ENCODE assay signal across 12 cellular contexts in genomic region chr1:164767257-164768044, GRCh38.
DNase-seq lines count a peak whose midpoint lies in the region; ATAC-seq, FAIRE-seq and TF ChIP-seq lines count a peak whose summit lies in the region.
"Had no signal": no experiment of that assay in that cellular context is flagged by ENCODE, and none has a peak within 500 bp of the region (broad histone marks: within the 10 kb centered on the region; RNA-seq: fewer than 3 reads in every experiment).

No MANE protein-coding gene starts in this region.

- TF ChIP-seq POLR2A in adrenal gland (IDR thresholded peaks at IDR 0.05) (no peak), stomach (IDR thresholded peaks at IDR 0.05) (no peak)

- no peaks in the 10 kb centered on the region for H3K27me3 Mint-ChIP-seq in stimulated activated memory B cell treated with anti-CD40 and anti-IgM and Interleukin-4, amounts not matched to agents 10 μg/mL and 1 μg/mL and 100 μg/mL, for 72 hours
- H3K27me3 Mint-ChIP-seq: activated T-cell treated with anti-CD3 and anti-CD28 coated beads, Interleukin-2, amount 50 U/mL, for 24 hours had no signal

- no peak for TF ChIP-seq EP300 in stomach (IDR thresholded peaks at IDR 0.05)

- intact Hi-C loops in adrenal gland (cut with DNase I): no loop called here
- intact Hi-C loops in heart right ventricle (cut with DNase I): loop anchor here in 1 of 10 donors (5.0 kb wide), 1 partner anchor 130 kb away; no protein-coding TSS in a partner anchor
- intact Hi-C loops in stomach (cut with DNase I; ENCODE audit: low total_unique reads): no loop called here

- H3K27ac ChIP-seq in adrenal gland (peak overlapping the region in 3 of 5 donors; percentile 29 to 82 (median 72)), heart right ventricle (peak overlapping the region in 8 of 10 donors; percentile 4 to 63 (median 36)), stomach (peak overlapping the region in 4 of 5 donors; percentile 26 to 72 (median 58)), small intestine (ENCODE audit: low read depth in 1 of 2, low read length in 1 of 2) (peak overlapping the region in 1 of 2 donors; percentile 59)
- H3K27ac ChIP-seq: foreskin keratinocyte, neural progenitor cell had no signal

- H3K4me1 Mint-ChIP-seq in stimulated activated memory B cell treated with anti-CD40 and anti-IgM and Interleukin-4, amounts not matched to agents 10 μg/mL and 1 μg/mL and 100 μg/mL, for 72 hours: no peaks in the 10 kb centered on the region

- TF ChIP-seq CTCF in adrenal gland (IDR thresholded peaks at IDR 0.05) (no peak), heart right ventricle (IDR thresholded peaks at IDR 0.05) (no peak), stomach (IDR thresholded peaks at IDR 0.05) (no peak), BE2C (IDR thresholded peaks at IDR 0.05; ENCODE audit: low read depth, low read length) (no peak)

- FAIRE-seq in small intestine (lab: Jason Lieb, UNC): no peak

- no peak overlapping the region for H3K27ac Mint-ChIP-seq in stimulated activated memory B cell treated with anti-CD40 and anti-IgM and Interleukin-4, amounts not matched to agents 10 μg/mL and 1 μg/mL and 100 μg/mL, for 72 hours
- H3K27ac Mint-ChIP-seq: activated T-cell treated with anti-CD3 and anti-CD28 coated beads, Interleukin-2, amount 50 U/mL, for 24 hours; neural progenitor cell had no signal

- no peaks in the 10 kb centered on the region for H3K9me3 Mint-ChIP-seq in stimulated activated memory B cell treated with anti-CD40 and anti-IgM and Interleukin-4, amounts not matched to agents 10 μg/mL and 1 μg/mL and 100 μg/mL, for 72 hours
- H3K9me3 Mint-ChIP-seq: activated T-cell treated with anti-CD3 and anti-CD28 coated beads, Interleukin-2, amount 50 U/mL, for 24 hours; neural progenitor cell had no signal

- WGBS in adrenal gland, 4 donors: 61 to 72% (median 65%) methylated on average over 8 of the region's 8 CpGs
- WGBS in heart right ventricle, 2 donors: 66 to 71% methylated on average over 8 of the region's 8 CpGs
- 58 to 69% (median 61%) methylated on average over 8 of the region's 8 CpGs for WGBS in stomach, 5 donors
- WGBS in small intestine, 3 donors: 72 to 75% (median 74%) methylated on average over 8 of the region's 8 CpGs

- peaks cover 15 to 74% of the 10 kb centered on the region in 2 donors for H3K4me1 ChIP-seq in adrenal gland (replicated peaks in 1 of 2)
- H3K4me1 ChIP-seq in heart right ventricle: peaks cover 9 to 76% (median 66%) of the 10 kb centered on the region in 9 donors
- H3K4me1 ChIP-seq in stomach: peaks cover 22 to 67% (median 46%) of the 10 kb centered on the region in 4 donors
- H3K4me1 ChIP-seq in small intestine (ENCODE audit: control insufficient read depth in 2 of 2, insufficient read depth in 1 of 2, low read depth in 1 of 2, low read length in 1 of 2): peaks cover 13 to 18% of the 10 kb centered on the region in 2 donors
- H3K4me1 ChIP-seq in BE2C: peaks cover 8% of the 10 kb centered on the region; the same call in 1 of the 2 replicates

- no peaks in the 10 kb centered on the region for H3K9me3 ChIP-seq in adrenal gland (replicated peaks in 1 of 3)
- no peaks in the 10 kb centered on the region for H3K9me3 ChIP-seq in heart right ventricle
- H3K9me3 ChIP-seq in stomach: no peaks in the 10 kb centered on the region
- H3K9me3 ChIP-seq in small intestine (ENCODE audit: control insufficient read depth, low read depth): no peaks in the 10 kb centered on the region
- H3K9me3 ChIP-seq in BE2C: 0 out of 2 replicates have a peak, but pooled peaks cover 3% of the 10 kb centered on the region

- H3K27me3 ChIP-seq in adrenal gland (no peaks in the 10 kb centered on the region), heart right ventricle (no peaks in the 10 kb centered on the region), stomach (no peaks in the 10 kb centered on the region), small intestine (ENCODE audit: control insufficient read depth in 2 of 2, insufficient read depth in 2 of 2, low read length in 2 of 2) (no peaks in the 10 kb centered on the region), BE2C (no peaks in the 10 kb centered on the region)
- H3K27me3 ChIP-seq: foreskin keratinocyte, neural progenitor cell had no signal

- H3K36me3 ChIP-seq in adrenal gland (replicated peaks in 1 of 2) (no peaks in the 10 kb centered on the region), heart right ventricle (no peaks in the 10 kb centered on the region), stomach (no peaks in the 10 kb centered on the region), small intestine (ENCODE audit: control insufficient read depth in 2 of 2, insufficient read depth in 2 of 2, low read length in 2 of 2) (no peaks in the 10 kb centered on the region), BE2C (no peaks in the 10 kb centered on the region)
- H3K36me3 ChIP-seq: neural progenitor cell had no signal

- ATAC-seq in heart right ventricle: peak in 5 of 8 donors; percentile 23 to 45 (median 35)
- no peak for ATAC-seq in stimulated activated memory B cell treated with anti-CD40 and anti-IgM and Interleukin-4, amounts not matched to agents 10 μg/mL and 1 μg/mL and 100 μg/mL, for 72 hours
- ATAC-seq: foreskin keratinocyte had no signal

- H3K4me3 ChIP-seq in adrenal gland (no peak overlapping the region), heart right ventricle (no peak overlapping the region), stomach (no peak overlapping the region), small intestine (ENCODE audit: low read depth in 1 of 2, low read length in 2 of 2) (no peak overlapping the region), BE2C (ENCODE audit: low read depth, low read length) (no peak overlapping the region)
- H3K4me3 ChIP-seq: neural progenitor cell had no signal

- H3K4me3 Mint-ChIP-seq in stimulated activated memory B cell treated with anti-CD40 and anti-IgM and Interleukin-4, amounts not matched to agents 10 μg/mL and 1 μg/mL and 100 μg/mL, for 72 hours: no peak overlapping the region
- H3K4me3 Mint-ChIP-seq: activated T-cell treated with anti-CD3 and anti-CD28 coated beads, Interleukin-2, amount 50 U/mL, for 24 hours; neural progenitor cell had no signal

- peak; percentile 87 for DNase-seq in GM04503 (ENCODE audit: low read depth)
- DNase-seq in adrenal gland: no peak
- no peak for DNase-seq in heart right ventricle
- DNase-seq in stomach: no peak
- DNase-seq in small intestine: no peak
- DNase-seq in stimulated activated CD4-positive, alpha-beta T cell treated with anti-CD3 and anti-CD28 coated beads, Interleukin-2, amount 100 ng/mL, for 48 hours: no peak
- DNase-seq in BE2C: no peak
- DNase-seq: activated T-cell treated with anti-CD3 and anti-CD28 coated beads, Interleukin-2, amount 50 U/mL, for 24 hours; GF-D8 had no signal

- H3K36me3 Mint-ChIP-seq in stimulated activated memory B cell treated with anti-CD40 and anti-IgM and Interleukin-4, amounts not matched to agents 10 μg/mL and 1 μg/mL and 100 μg/mL, for 72 hours: no peaks in the 10 kb centered on the region
